ENCODE assay signal across 15 cellular contexts in the genomic region with DNA sequence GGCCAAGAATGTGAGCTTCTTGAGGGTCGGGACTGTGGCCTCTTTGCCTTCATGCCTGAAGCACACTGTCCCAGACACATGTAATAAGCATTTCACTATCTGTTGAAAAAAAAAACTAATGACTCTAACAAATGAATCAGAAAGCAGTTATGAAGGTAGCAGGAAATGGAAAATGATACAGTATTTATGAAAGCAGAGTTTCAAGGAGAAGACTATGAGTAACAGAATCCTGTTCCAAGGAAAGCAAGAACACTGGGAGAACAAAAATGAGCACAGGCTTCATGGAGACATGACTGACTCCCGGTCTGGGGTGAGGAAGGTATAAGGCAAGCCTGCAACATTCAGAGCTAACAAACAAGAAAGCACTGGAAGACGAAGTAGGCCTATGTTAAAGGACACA.
A peak's percentile ranks its signal among the peaks of the same experiment; 100 is the strongest.
DNase-seq lines count a peak whose midpoint lies in the region; ATAC-seq, FAIRE-seq and TF ChIP-seq lines count a peak whose summit lies in the region.
"Had no signal": no experiment of that assay in that cellular context is flagged by ENCODE, and none has a peak within 500 bp of the region (broad histone marks: within the 10 kb centered on the region; RNA-seq: fewer than 3 reads in every experiment).

No MANE protein-coding gene starts in this region.

- no TSS peak for BruUV-seq in endothelial cell of umbilical vein (replicated peaks; lab: Mats Ljungman, UMichigan)

- H3K4me1 ChIP-seq in endothelial cell of umbilical vein (ENCODE audit: control insufficient read depth, extremely low read depth, insufficient read depth, low read length) (peaks cover 24% of the 10 kb centered on the region), osteoblast (ENCODE audit: insufficient read depth, low read length) (peaks cover 19% of the 10 kb centered on the region)

- H3K9me3 ChIP-seq in MG63 (peaks cover 11% of the 10 kb centered on the region), endothelial cell of umbilical vein (replicated peaks; ENCODE audit: control insufficient read depth, insufficient read depth, low read length) (no peaks in the 10 kb centered on the region), osteoblast (ENCODE audit: low read depth, low read length) (no peaks in the 10 kb centered on the region)
- H3K9me3 ChIP-seq: ovary had no signal

- no peak for TF ChIP-seq POLR2A in endothelial cell of umbilical vein (IDR thresholded peaks at IDR 0.05; ENCODE audit: low read depth, low read length)

- no peaks in the 10 kb centered on the region for H3K79me2 ChIP-seq in endothelial cell of umbilical vein (ENCODE audit: control insufficient read depth, insufficient read depth, low read length)
- no peaks in the 10 kb centered on the region for H3K79me2 ChIP-seq in osteoblast (ENCODE audit: insufficient read depth, low read length)

- H3K4me2 ChIP-seq in endothelial cell of umbilical vein (ENCODE audit: insufficient read depth, low read length): peak overlapping the region; percentile 57
- H3K4me2 ChIP-seq in osteoblast (ENCODE audit: insufficient read depth, low read length): peak overlapping the region; percentile 45

- H3K4me3 ChIP-seq in MG63 (no peak overlapping the region), endothelial cell of umbilical vein (replicated peaks in 1 of 3; ENCODE audit: insufficient read depth in 1 of 3, low read depth in 1 of 3, low read length in 3 of 3) (no peak overlapping the region), osteoblast (ENCODE audit: insufficient read depth, low read length) (no peak overlapping the region)
- H3K4me3 ChIP-seq: ovary had no signal

- no peaks in the 10 kb centered on the region for H3K36me3 ChIP-seq in MG63
- no peaks in the 10 kb centered on the region for H3K36me3 ChIP-seq in endothelial cell of umbilical vein (ENCODE audit: control insufficient read depth in 2 of 2, extremely low read depth in 1 of 2, insufficient read depth in 2 of 2, low read length in 2 of 2)
- H3K36me3 ChIP-seq in osteoblast (ENCODE audit: insufficient read depth, low read length): no peaks in the 10 kb centered on the region
- H3K36me3 ChIP-seq: ovary had no signal

- POLR2A ChIA-PET in endothelial cell of umbilical vein (lab: Charles Lee): interaction anchor here (0.8 kb wide), 1 partner anchor 808 kb away, joined by 3 read pairs; no protein-coding TSS in a partner anchor

- H3K27me3 ChIP-seq in MG63 (no peaks in the 10 kb centered on the region), endothelial cell of umbilical vein (ENCODE audit: control insufficient read depth in 2 of 2, insufficient read depth in 2 of 2, low read length in 2 of 2) (no peaks in the 10 kb centered on the region), osteoblast (ENCODE audit: insufficient read depth, low read length) (no peaks in the 10 kb centered on the region)
- H3K27me3 ChIP-seq: ovary had no signal

- intact Hi-C loops in endothelial cell of umbilical vein (cut with micrococcal nuclease): loop anchor here (1.0 to 2.0 kb wide), 2 partner anchors 95 to 131 kb away; no protein-coding TSS in a partner anchor

- TF ChIP-seq CTCF in D721Med (IDR thresholded peaks at IDR 0.05; ENCODE audit: insufficient read depth, missing control alignments) (no peak), endothelial cell of umbilical vein (IDR thresholded peaks at IDR 0.05; ENCODE audit: extremely low read depth in 1 of 2, insufficient read depth in 1 of 2, low read depth in 1 of 2, low read length in 2 of 2) (no peak), osteoblast (IDR thresholded peaks at IDR 0.05; ENCODE audit: extremely low read depth, low read depth, low read length) (no peak)

- H2AFZ ChIP-seq in endothelial cell of umbilical vein (ENCODE audit: low read depth, low read length): peak overlapping the region; percentile 84
- peak overlapping the region; percentile 49 for H2AFZ ChIP-seq in osteoblast (ENCODE audit: low read length)

- dilution Hi-C loops in endothelial cell of umbilical vein (cut with MboI; ENCODE audit: extremely low pct_ligation_motif_present, low sequenced_read_pairs): no loop called here

- H4K20me1 ChIP-seq in endothelial cell of umbilical vein (replicated peaks; ENCODE audit: control insufficient read depth, extremely low read depth, insufficient read depth, low read length) (no peaks in the 10 kb centered on the region), osteoblast (ENCODE audit: insufficient read depth, low read length) (no peaks in the 10 kb centered on the region)

- peak overlapping the region; percentile 78 for H3K27ac ChIP-seq in endothelial cell of umbilical vein (ENCODE audit: insufficient read depth, low read depth, low read length)
- peak overlapping the region; percentile 75 for H3K27ac ChIP-seq in osteoblast (ENCODE audit: low read depth, low read length)
- H3K27ac ChIP-seq: ovary had no signal

- FAIRE-seq in D721Med (lab: Jason Lieb, UNC): peak; percentile 25
- peak; percentile 77 for FAIRE-seq in endothelial cell of umbilical vein (lab: Jason Lieb, UNC)
- FAIRE-seq: kidney had no signal

- no peak for DNase-seq in D721Med (ENCODE audit: insufficient read length, low spot score)
- peak; percentile 27 for DNase-seq in MG63
- peak; percentile 85 for DNase-seq in endothelial cell of umbilical vein (ENCODE audit: low read depth, low spot score)
- peak; percentile 89 for DNase-seq in osteoblast (ENCODE audit: insufficient read length, low spot score, missing footprints)
- no peak for DNase-seq in activated gamma-delta T cell (lab: John Stamatoyannopoulos, UW)
- no peak for DNase-seq in NCI-H510A (lab: John Stamatoyannopoulos, UW)
- DNase-seq: CD4-positive, alpha-beta memory T cell; central memory CD4-positive, alpha-beta T cell; kidney; NCI-H2081; NCI-H774; ovary had no signal

- CTCF ChIA-PET in endothelial cell of umbilical vein (lab: Charles Lee): interaction anchor here (0.5 to 1.6 kb wide), 7 partner anchors 9 to 648 kb away, joined by 3 to 8 read pairs (median 4); no protein-coding TSS in a partner anchor

- ATAC-seq in HG03196 (IDR thresholded peaks at IDR 0.05; ENCODE audit: unreplicated experiment) (no peak), GM21737 (IDR thresholded peaks at IDR 0.05; ENCODE audit: unreplicated experiment) (no peak)
- ATAC-seq: Panc1 had no signal

- H3K9ac ChIP-seq in endothelial cell of umbilical vein (replicated peaks; ENCODE audit: extremely low read depth, insufficient read depth, low read length): peak overlapping the region; percentile 22

- no peaks in the 10 kb centered on the region for H3K9me1 ChIP-seq in endothelial cell of umbilical vein (replicated peaks; ENCODE audit: control insufficient read depth, extremely low read depth, insufficient read depth, low read length)

TF ChIP-seq in endothelial cell of umbilical vein, 7 proteins besides CTCF, POLR2A, EP300 and RAD21:
- TF ChIP-seq EZH2 (IDR thresholded peaks at IDR 0.05; ENCODE audit: borderline replicate concordance, low read depth, low read length, severe bottlenecking): no peak
- peak; percentile 88 for TF ChIP-seq FOS (IDR thresholded peaks at IDR 0.05; ENCODE audit: borderline replicate concordance, insufficient read depth, low read length)
- TF ChIP-seq POLR2AphosphoS5 (IDR thresholded peaks at IDR 0.05; ENCODE audit: insufficient read depth, low read depth, low read length): no peak
- TF ChIP-seq GATA2 (IDR thresholded peaks at IDR 0.05; ENCODE audit: insufficient read depth, insufficient read length, low read depth, low read length): peak; percentile 57
- TF ChIP-seq, protein P1, sequence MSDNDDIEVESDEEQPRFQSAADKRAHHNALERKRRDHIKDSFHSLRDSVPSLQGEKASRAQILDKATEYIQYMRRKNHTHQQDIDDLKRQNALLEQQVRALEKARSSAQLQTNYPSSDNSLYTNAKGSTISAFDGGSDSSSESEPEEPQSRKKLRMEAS (IDR thresholded peaks at IDR 0.05; ENCODE audit: insufficient read depth, insufficient read length): no peak
- no peak for TF ChIP-seq MYC (IDR thresholded peaks at IDR 0.05; ENCODE audit: low read depth, low read length)
- peak; percentile 66 for TF ChIP-seq JUN (IDR thresholded peaks at IDR 0.05; ENCODE audit: borderline replicate concordance, insufficient read depth, insufficient read length, low read depth)
TF ChIP-seq in endothelial cell of umbilical vein: peak in this region for 3.

Comparison
In these comparisons a context has a peak if more than half of its experiments do, and no peak if none do; other contexts are left out.
1. DNase-seq: peak in MG63 (single experiment), endothelial cell of umbilical vein (single experiment) and osteoblast (single experiment); none in D721Med (single experiment), activated gamma-delta T cell (single experiment) and NCI-H510A (single experiment).